ENCODE assay signal across 1 cellular context in genomic region chr5:74762599-74762998, GRCh38.
TF ChIP-seq lines count a peak whose summit lies in the region.

No MANE protein-coding gene starts in this region.

TF ChIP-seq in HEK293, 187 proteins besides CTCF, POLR2A, EP300 and RAD21 (continued from another document):
- TF ChIP-seq ZNF398 (tag by site-specific recombination; IDR thresholded peaks at IDR 0.05) (no peak), ZFP69B (tag by site-specific recombination; IDR thresholded peaks at IDR 0.05) (peak; percentile 95), ZNF473 (tag by site-specific recombination; IDR thresholded peaks at IDR 0.05) (no peak), ZNF629 (tag by site-specific recombination; IDR thresholded peaks at IDR 0.05) (peak; percentile 34; the same call in 1 of the 2 replicates), ZBTB17 (tag by site-specific recombination; IDR thresholded peaks at IDR 0.05) (0 out of 2 replicates have a peak, but pooled peaks have one; percentile 21), ZNF530 (tag by site-specific recombination; IDR thresholded peaks at IDR 0.05; ENCODE audit: low read depth) (no peak), ZSCAN4 (tag by site-specific recombination; IDR thresholded peaks at IDR 0.05) (0 out of 2 replicates have a peak, but pooled peaks have one; percentile 21), ZNF366 (tag by site-specific recombination; conservative IDR thresholded peaks at IDR 0.05) (no peak), PRDM1 (tag by site-specific recombination; IDR thresholded peaks at IDR 0.05) (0 out of 2 replicates have a peak, but pooled peaks have one; percentile 21), ZNF433 (tag by site-specific recombination; IDR thresholded peaks at IDR 0.05; ENCODE audit: low read depth) (no peak), ZFP3 (tag by site-specific recombination; IDR thresholded peaks at IDR 0.05; ENCODE audit: low read depth) (no peak), EGR2 (tag by site-specific recombination; IDR thresholded peaks at IDR 0.05; ENCODE audit: low read depth) (no peak), ZNF518A (tag by site-specific recombination; conservative IDR thresholded peaks at IDR 0.05; ENCODE audit: low read depth) (no peak), ZNF416 (tag by site-specific recombination; IDR thresholded peaks at IDR 0.05) (no peak), ZNF791 (tag by site-specific recombination; IDR thresholded peaks at IDR 0.05) (no peak), IKZF3 (tag by site-specific recombination; IDR thresholded peaks at IDR 0.05) (no peak), ZEB2 (tag by site-specific recombination; IDR thresholded peaks at IDR 0.05) (no peak), ZNF211 (tag by site-specific recombination; IDR thresholded peaks at IDR 0.05; ENCODE audit: low read depth) (no peak), HOXA7 (CRISPR knock-in tag; IDR thresholded peaks at IDR 0.05; ENCODE audit: borderline replicate concordance) (no peak), ZNF660 (tag by site-specific recombination; IDR thresholded peaks at IDR 0.05) (0 out of 2 replicates have a peak, but pooled peaks have one; percentile 22), ZNF701 (tag by site-specific recombination; IDR thresholded peaks at IDR 0.05) (no peak), HOXD13 (CRISPR knock-in tag; IDR thresholded peaks at IDR 0.05; ENCODE audit: borderline replicate concordance) (no peak), ZNF223 (tag by site-specific recombination; IDR thresholded peaks at IDR 0.05) (no peak), SP3 (tag by site-specific recombination; IDR thresholded peaks at IDR 0.05) (no peak), ZNF768 (tag by site-specific recombination; IDR thresholded peaks at IDR 0.05) (no peak), ZNF707 (tag by site-specific recombination; IDR thresholded peaks at IDR 0.05) (no peak), ZNF423 (tag by site-specific recombination; IDR thresholded peaks at IDR 0.05) (no peak), ZNF830 (tag by site-specific recombination; IDR thresholded peaks at IDR 0.05; ENCODE audit: low read depth) (no peak), SP7 (tag by site-specific recombination; IDR thresholded peaks at IDR 0.05) (peak; percentile 72), ZNF596 (tag by site-specific recombination; IDR thresholded peaks at IDR 0.05) (no peak), ZNF10 (tag by site-specific recombination; IDR thresholded peaks at IDR 0.05) (no peak), ZNF26 (tag by site-specific recombination; IDR thresholded peaks at IDR 0.05) (no peak), SALL2 (tag by site-specific recombination; IDR thresholded peaks at IDR 0.05; ENCODE audit: borderline replicate concordance) (no peak)
- TF ChIP-seq, protein P1, sequence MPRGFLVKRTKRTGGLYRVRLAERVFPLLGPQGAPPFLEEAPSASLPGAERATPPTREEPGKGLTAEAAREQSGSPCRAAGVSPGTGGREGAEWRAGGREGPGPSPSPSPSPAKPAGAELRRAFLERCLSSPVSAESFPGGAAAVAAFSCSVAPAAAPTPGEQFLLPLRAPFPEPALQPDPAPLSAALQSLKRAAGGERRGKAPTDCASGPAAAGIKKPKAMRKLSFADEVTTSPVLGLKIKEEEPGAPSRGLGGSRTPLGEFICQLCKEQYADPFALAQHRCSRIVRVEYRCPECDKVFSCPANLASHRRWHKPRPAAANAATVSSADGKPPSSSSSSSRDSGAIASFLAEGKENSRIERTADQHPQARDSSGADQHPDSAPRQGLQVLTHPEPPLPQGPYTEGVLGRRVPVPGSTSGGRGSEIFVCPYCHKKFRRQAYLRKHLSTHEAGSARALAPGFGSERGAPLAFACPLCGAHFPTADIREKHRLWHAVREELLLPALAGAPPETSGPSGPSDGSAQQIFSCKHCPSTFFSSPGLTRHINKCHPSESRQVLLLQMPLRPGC (tag by site-specific recombination; IDR thresholded peaks at IDR 0.05): no peak
- TF ChIP-seq, protein P2, sequence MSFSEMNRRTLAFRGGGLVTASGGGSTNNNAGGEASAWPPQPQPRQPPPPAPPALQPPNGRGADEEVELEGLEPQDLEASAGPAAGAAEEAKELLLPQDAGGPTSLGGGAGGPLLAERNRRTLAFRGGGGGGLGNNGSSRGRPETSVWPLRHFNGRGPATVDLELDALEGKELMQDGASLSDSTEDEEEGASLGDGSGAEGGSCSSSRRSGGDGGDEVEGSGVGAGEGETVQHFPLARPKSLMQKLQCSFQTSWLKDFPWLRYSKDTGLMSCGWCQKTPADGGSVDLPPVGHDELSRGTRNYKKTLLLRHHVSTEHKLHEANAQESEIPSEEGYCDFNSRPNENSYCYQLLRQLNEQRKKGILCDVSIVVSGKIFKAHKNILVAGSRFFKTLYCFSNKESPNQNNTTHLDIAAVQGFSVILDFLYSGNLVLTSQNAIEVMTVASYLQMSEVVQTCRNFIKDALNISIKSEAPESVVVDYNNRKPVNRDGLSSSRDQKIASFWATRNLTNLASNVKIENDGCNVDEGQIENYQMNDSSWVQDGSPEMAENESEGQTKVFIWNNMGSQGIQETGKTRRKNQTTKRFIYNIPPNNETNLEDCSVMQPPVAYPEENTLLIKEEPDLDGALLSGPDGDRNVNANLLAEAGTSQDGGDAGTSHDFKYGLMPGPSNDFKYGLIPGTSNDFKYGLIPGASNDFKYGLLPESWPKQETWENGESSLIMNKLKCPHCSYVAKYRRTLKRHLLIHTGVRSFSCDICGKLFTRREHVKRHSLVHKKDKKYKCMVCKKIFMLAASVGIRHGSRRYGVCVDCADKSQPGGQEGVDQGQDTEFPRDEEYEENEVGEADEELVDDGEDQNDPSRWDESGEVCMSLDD (tag by site-specific recombination; IDR thresholded peaks at IDR 0.05): no peak
- TF ChIP-seq, protein P3, sequence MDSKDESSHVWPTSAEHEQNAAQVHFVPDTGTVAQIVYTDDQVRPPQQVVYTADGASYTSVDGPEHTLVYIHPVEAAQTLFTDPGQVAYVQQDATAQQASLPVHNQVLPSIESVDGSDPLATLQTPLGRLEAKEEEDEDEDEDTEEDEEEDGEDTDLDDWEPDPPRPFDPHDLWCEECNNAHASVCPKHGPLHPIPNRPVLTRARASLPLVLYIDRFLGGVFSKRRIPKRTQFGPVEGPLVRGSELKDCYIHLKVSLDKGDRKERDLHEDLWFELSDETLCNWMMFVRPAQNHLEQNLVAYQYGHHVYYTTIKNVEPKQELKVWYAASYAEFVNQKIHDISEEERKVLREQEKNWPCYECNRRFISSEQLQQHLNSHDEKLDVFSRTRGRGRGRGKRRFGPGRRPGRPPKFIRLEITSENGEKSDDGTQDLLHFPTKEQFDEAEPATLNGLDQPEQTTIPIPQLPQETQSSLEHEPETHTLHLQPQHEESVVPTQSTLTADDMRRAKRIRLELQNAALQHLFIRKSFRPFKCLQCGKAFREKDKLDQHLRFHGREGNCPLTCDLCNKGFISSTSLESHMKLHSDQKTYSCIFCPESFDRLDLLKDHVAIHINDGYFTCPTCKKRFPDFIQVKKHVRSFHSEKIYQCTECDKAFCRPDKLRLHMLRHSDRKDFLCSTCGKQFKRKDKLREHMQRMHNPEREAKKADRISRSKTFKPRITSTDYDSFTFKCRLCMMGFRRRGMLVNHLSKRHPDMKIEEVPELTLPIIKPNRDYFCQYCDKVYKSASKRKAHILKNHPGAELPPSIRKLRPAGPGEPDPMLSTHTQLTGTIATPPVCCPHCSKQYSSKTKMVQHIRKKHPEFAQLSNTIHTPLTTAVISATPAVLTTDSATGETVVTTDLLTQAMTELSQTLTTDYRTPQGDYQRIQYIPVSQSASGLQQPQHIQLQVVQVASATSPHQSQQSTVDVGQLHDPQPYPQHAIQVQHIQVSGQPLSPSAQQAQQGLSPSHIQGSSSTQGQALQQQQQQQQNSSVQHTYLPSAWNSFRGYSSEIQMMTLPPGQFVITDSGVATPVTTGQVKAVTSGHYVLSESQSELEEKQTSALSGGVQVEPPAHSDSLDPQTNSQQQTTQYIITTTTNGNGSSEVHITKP (tag by site-specific recombination; IDR thresholded peaks at IDR 0.05): 0 out of 2 replicates have a peak, but pooled peaks have one; percentile 8
- TF ChIP-seq, protein P4, sequence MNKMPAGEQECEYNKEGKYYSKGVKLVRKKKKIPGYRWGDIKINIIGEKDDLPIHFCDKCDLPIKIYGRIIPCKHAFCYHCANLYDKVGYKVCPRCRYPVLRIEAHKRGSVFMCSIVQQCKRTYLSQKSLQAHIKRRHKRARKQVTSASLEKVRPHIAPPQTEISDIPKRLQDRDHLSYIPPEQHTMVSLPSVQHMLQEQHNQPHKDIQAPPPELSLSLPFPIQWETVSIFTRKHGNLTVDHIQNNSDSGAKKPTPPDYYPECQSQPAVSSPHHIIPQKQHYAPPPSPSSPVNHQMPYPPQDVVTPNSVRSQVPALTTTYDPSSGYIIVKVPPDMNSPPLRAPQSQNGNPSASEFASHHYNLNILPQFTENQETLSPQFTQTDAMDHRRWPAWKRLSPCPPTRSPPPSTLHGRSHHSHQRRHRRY (tag by site-specific recombination; IDR thresholded peaks at IDR 0.05): no peak
